9 cellular contexts compared by ENCODE assay signal in the genomic region with DNA sequence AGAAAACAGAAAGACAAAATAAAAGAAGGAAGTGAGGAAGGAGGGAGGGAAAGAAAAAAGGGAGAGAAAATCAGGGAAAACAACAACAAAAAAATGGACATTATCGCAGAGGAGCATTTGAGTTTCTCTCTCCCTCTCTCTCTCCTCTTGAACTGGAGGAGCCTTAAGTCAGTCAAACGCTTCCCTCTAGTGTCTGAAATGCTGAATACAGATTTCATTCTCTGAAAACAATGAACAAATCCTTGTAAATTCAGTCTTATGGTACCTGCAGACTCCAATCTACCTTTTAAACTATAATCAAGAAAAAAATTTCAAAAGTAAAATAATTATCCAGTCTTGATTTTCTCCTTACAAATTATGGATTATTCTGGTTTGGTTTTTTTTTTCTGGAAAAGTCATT.
DNase-seq lines count a peak whose midpoint lies in the region; ATAC-seq, FAIRE-seq and TF ChIP-seq lines count a peak whose summit lies in the region.
"Had no signal": no experiment of that assay in that cellular context is flagged by ENCODE, and none has a peak within 500 bp of the region (broad histone marks: within the 10 kb centered on the region; RNA-seq: fewer than 3 reads in every experiment).

No MANE protein-coding gene starts in this region.

- H3K4me1 Mint-ChIP-seq in stimulated activated naive CD8-positive, alpha-beta T cell treated with anti-CD3 and anti-CD28 coated beads, Interleukin-15, Interleukin-2, amounts not matched to agents 100 ng/mL and 50 ng/mL, for 24 hours (ENCODE audit: low read depth) = no peaks in the 10 kb centered on the region
- peaks cover 6% of the 10 kb centered on the region for H3K4me1 Mint-ChIP-seq in endothelial cell (ENCODE audit: unreplicated experiment)

- no peak for DNase-seq in stimulated activated naive CD8-positive, alpha-beta T cell treated with anti-CD3 and anti-CD28 coated beads, Interleukin-15, Interleukin-2, amounts not matched to agents 100 U/mL and 50 U/mL, for 24 hours
- peak; percentile 60 for DNase-seq in NOMO-1 treated with DMSO at 0.1 percent for 48 hours (lab: John Stamatoyannopoulos, UW; ENCODE audit: unreplicated experiment)
- DNase-seq in endothelial cell (ENCODE audit: low spot score) = peak; percentile 19
- DNase-seq in non-pigmented ciliary epithelial cell (ENCODE audit: low read depth) = peak; percentile 32
- DNase-seq in H54 (ENCODE audit: insufficient read length, low spot score) = no peak

- no peak overlapping the region for H3K4me3 Mint-ChIP-seq in stimulated activated naive CD8-positive, alpha-beta T cell treated with anti-CD3 and anti-CD28 coated beads, Interleukin-15, Interleukin-2, amounts not matched to agents 100 ng/mL and 50 ng/mL, for 24 hours
- H3K4me3 Mint-ChIP-seq in endothelial cell (ENCODE audit: unreplicated experiment) = no peak overlapping the region

- H3K27me3 Mint-ChIP-seq in stimulated activated naive CD8-positive, alpha-beta T cell treated with anti-CD3 and anti-CD28 coated beads, Interleukin-15, Interleukin-2, amounts not matched to agents 100 ng/mL and 50 ng/mL, for 24 hours = peaks cover under 1% of the 10 kb centered on the region
- H3K27me3 Mint-ChIP-seq in endothelial cell (ENCODE audit: unreplicated experiment) = no peaks in the 10 kb centered on the region

- peak overlapping the region; percentile 4 for H3K27ac Mint-ChIP-seq in stimulated activated naive CD8-positive, alpha-beta T cell treated with anti-CD3 and anti-CD28 coated beads, Interleukin-15, Interleukin-2, amounts not matched to agents 100 ng/mL and 50 ng/mL, for 24 hours
- no peak overlapping the region for H3K27ac Mint-ChIP-seq in endothelial cell (ENCODE audit: unreplicated experiment)

- ATAC-seq in stimulated activated naive CD8-positive, alpha-beta T cell treated with anti-CD3 and anti-CD28 coated beads, Interleukin-15, Interleukin-2, amounts not matched to agents 100 U/mL and 50 U/mL, for 24 hours = no peak
- ATAC-seq in HG03432 (IDR thresholded peaks at IDR 0.05; ENCODE audit: unreplicated experiment) (peak; percentile 61), GM19397 (IDR thresholded peaks at IDR 0.05; ENCODE audit: unreplicated experiment) (no peak)

- TF ChIP-seq POLR2A in H54 (IDR thresholded peaks at IDR 0.05; ENCODE audit: low read depth, low read length) = no peak

- no peaks in the 10 kb centered on the region for H3K36me3 Mint-ChIP-seq in stimulated activated naive CD8-positive, alpha-beta T cell treated with anti-CD3 and anti-CD28 coated beads, Interleukin-15, Interleukin-2, amounts not matched to agents 100 ng/mL and 50 ng/mL, for 24 hours (ENCODE audit: low read depth)
- no peaks in the 10 kb centered on the region for H3K36me3 Mint-ChIP-seq in endothelial cell (ENCODE audit: low read depth, unreplicated experiment)

- no peak for FAIRE-seq in H54 (lab: Jason Lieb, UNC)
- FAIRE-seq: colon had no signal

- no peaks in the 10 kb centered on the region for H3K9me3 Mint-ChIP-seq in stimulated activated naive CD8-positive, alpha-beta T cell treated with anti-CD3 and anti-CD28 coated beads, Interleukin-15, Interleukin-2, amounts not matched to agents 100 ng/mL and 50 ng/mL, for 24 hours
- no peaks in the 10 kb centered on the region for H3K9me3 Mint-ChIP-seq in endothelial cell (ENCODE audit: unreplicated experiment)

- no peak for TF ChIP-seq CTCF in endothelial cell (IDR thresholded peaks at IDR 0.05; ENCODE audit: unreplicated experiment)

Comparison
In these comparisons a context has a peak if more than half of its experiments do, and no peak if none do; other contexts are left out.
1. DNase-seq: peak in NOMO-1 treated with DMSO at 0.1 percent for 48 hours (single experiment), endothelial cell (single experiment) and non-pigmented ciliary epithelial cell (single experiment); none in stimulated activated naive CD8-positive, alpha-beta T cell treated with anti-CD3 and anti-CD28 coated beads, Interleukin-15, Interleukin-2, amounts not matched to agents 100 U/mL and 50 U/mL, for 24 hours (single experiment) and H54 (single experiment).